In the genomic region with DNA sequence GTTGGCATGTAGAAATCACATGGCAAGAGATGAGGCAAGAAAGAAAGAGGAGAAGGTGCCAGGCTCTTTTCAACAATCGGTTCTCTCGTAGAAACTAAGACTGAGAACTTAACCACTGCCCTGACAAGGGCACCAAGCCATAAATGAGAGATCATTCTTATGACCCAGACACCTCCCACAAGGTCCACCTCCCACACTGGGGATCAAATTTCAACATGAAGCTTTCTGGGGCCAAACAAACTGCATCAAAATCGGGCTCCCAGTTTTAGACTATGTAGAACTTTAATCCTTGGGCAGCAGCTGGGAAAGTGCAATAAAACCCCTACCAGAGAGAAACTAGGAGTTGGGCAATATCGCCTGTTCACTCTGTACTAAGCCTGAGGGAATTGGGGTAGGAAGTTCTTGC, we compare ENCODE assay signal across 20 cellular contexts.
A peak's percentile ranks its signal among the peaks of the same experiment; 100 is the strongest.
DNase-seq lines count a peak whose midpoint lies in the region; ATAC-seq, FAIRE-seq and TF ChIP-seq lines count a peak whose summit lies in the region.
"Had no signal": no experiment of that assay in that cellular context is flagged by ENCODE, and none has a peak within 500 bp of the region (broad histone marks: within the 10 kb centered on the region; RNA-seq: fewer than 3 reads in every experiment).

No MANE protein-coding gene starts in this region.

- no peaks in the 10 kb centered on the region for H4K20me1 ChIP-seq in KMS-11 (ENCODE audit: insufficient read depth)
- H4K20me1 ChIP-seq: BLaER1 treated with 17β-estradiol and CSF1 and Interleukin-3, amounts not matched to agents 10 nM and 100 nM had no signal

- H3K4me1 ChIP-seq in KMS-11 (ENCODE audit: low read depth, poor library complexity, severe bottlenecking) (peaks cover 15% of the 10 kb centered on the region), SJCRH30 (peaks cover 7% of the 10 kb centered on the region; the same call in 1 of the 2 replicates), psoas muscle (peaks cover 48% of the 10 kb centered on the region)
- H3K4me1 ChIP-seq: BLaER1 treated with 17β-estradiol and CSF1 and Interleukin-3, amounts not matched to agents 10 nM and 100 nM; HAP-1 had no signal

- H3K36me3 ChIP-seq in KMS-11 (ENCODE audit: insufficient read depth): no peaks in the 10 kb centered on the region
- no peaks in the 10 kb centered on the region for H3K36me3 ChIP-seq in SJCRH30
- no peaks in the 10 kb centered on the region for H3K36me3 ChIP-seq in psoas muscle (ENCODE audit: insufficient read depth in 1 of 2, low read depth in 1 of 2)
- H3K36me3 ChIP-seq: BLaER1 treated with 17β-estradiol and CSF1 and Interleukin-3, amounts not matched to agents 10 nM and 100 nM; HAP-1 had no signal

- intact Hi-C loops in psoas muscle (cut with DNase I): no loop called here

- peak overlapping the region; percentile 3 for H3K27ac Mint-ChIP-seq in type B pancreatic cell
- no peak overlapping the region for H3K27ac Mint-ChIP-seq in natural killer cell treated with Interleukin-12 subunit alpha and Interleukin-12 subunit beta and Interleukin-15 and Interleukin-18, amount 100 ng/mL, for 72 hours
- H3K27ac Mint-ChIP-seq: B cell; CD8-positive, alpha-beta T cell; IgD-negative memory B cell had no signal

- no peak for TF ChIP-seq POLR2A in GM12892 (IDR thresholded peaks at IDR 0.05; ENCODE audit: low read depth, low read length)

- ATAC-seq in psoas muscle: peak; percentile 74 to 90 (median 82)
- ATAC-seq in natural killer cell treated with Interleukin-12 subunit alpha and Interleukin-12 subunit beta and Interleukin-15 and Interleukin-18, amount 100 ng/mL, for 72 hours: no peak
- ATAC-seq: CD8-positive, alpha-beta T cell; GM12878 had no signal

- TF ChIP-seq CTCF in KMS-11 (conservative IDR thresholded peaks at IDR 0.05; ENCODE audit: low read depth, low read length) (no peak), psoas muscle (IDR thresholded peaks at IDR 0.05) (no peak), type B pancreatic cell (conservative IDR thresholded peaks at IDR 0.05) (no peak)

- no peak for FAIRE-seq in GM12892 (lab: Jason Lieb, UNC)
- FAIRE-seq: GM12878, GM19239, H1, HTR-8/SVneo had no signal

- 0 out of 2 replicates have a peak overlapping the region, but pooled peaks have one; percentile 17 for H3K4me2 ChIP-seq in KMS-11
- H3K4me2 ChIP-seq: BLaER1 treated with 17β-estradiol and CSF1 and Interleukin-3, amounts not matched to agents 10 nM and 100 nM had no signal

- no peaks in the 10 kb centered on the region for H3K4me1 Mint-ChIP-seq in type B pancreatic cell (ENCODE audit: unreplicated experiment)
- H3K4me1 Mint-ChIP-seq in natural killer cell treated with Interleukin-12 subunit alpha and Interleukin-12 subunit beta and Interleukin-15 and Interleukin-18, amount 100 ng/mL, for 72 hours (ENCODE audit: low read depth in 2 of 2): no peaks in the 10 kb centered on the region
- H3K4me1 Mint-ChIP-seq: B cell, IgD-negative memory B cell had no signal

- peaks cover 7% of the 10 kb centered on the region; the same call in 1 of the 2 replicates for H3K9me3 ChIP-seq in SJCRH30 (replicated peaks)
- no peaks in the 10 kb centered on the region for H3K9me3 ChIP-seq in psoas muscle
- H3K9me3 ChIP-seq: HAP-1 had no signal

- no peaks in the 10 kb centered on the region for H3K27me3 Mint-ChIP-seq in type B pancreatic cell
- peaks cover 17 to 41% of the 10 kb centered on the region in 2 donors for H3K27me3 Mint-ChIP-seq in natural killer cell treated with Interleukin-12 subunit alpha and Interleukin-12 subunit beta and Interleukin-15 and Interleukin-18, amount 100 ng/mL, for 72 hours

- no peaks in the 10 kb centered on the region for H3K9me3 Mint-ChIP-seq in type B pancreatic cell
- H3K9me3 Mint-ChIP-seq in natural killer cell treated with Interleukin-12 subunit alpha and Interleukin-12 subunit beta and Interleukin-15 and Interleukin-18, amount 100 ng/mL, for 72 hours: no peaks in the 10 kb centered on the region
- H3K9me3 Mint-ChIP-seq: CD8-positive, alpha-beta T cell had no signal

- DNase-seq in SJCRH30 (peak; percentile 33 to 65), psoas muscle (no peak), type B pancreatic cell (ENCODE audit: extremely low spot score, unreplicated experiment) (no peak), GM12892 (ENCODE audit: insufficient read length) (no peak), iPS-NIHi11 (ENCODE audit: low spot score) (no peak)
- no peak for DNase-seq in natural killer cell treated with Interleukin-12 subunit alpha and Interleukin-12 subunit beta and Interleukin-15 and Interleukin-18, amount 100 ng/mL, for 72 hours (ENCODE audit: low spot score)
- DNase-seq: Calu3; CD8-positive, alpha-beta T cell; DMS53; DND-41; EL had no signal

- H3K27me3 ChIP-seq in KMS-11 (ENCODE audit: insufficient read depth, low read depth) (no peaks in the 10 kb centered on the region), SJCRH30 (no peaks in the 10 kb centered on the region), psoas muscle (ENCODE audit: insufficient read depth in 3 of 3, low read length in 2 of 3) (no peaks in the 10 kb centered on the region)
- H3K27me3 ChIP-seq: BLaER1 treated with 17β-estradiol and CSF1 and Interleukin-3, amounts not matched to agents 10 nM and 100 nM had no signal

- H2AFZ ChIP-seq in KMS-11 (ENCODE audit: low read depth): no peak overlapping the region

- H3K4me3 ChIP-seq in KMS-11 (IDR thresholded peaks at IDR 0.05; ENCODE audit: insufficient read depth, low read depth, low read length) (no peak overlapping the region), SJCRH30 (no peak overlapping the region), psoas muscle (no peak overlapping the region)
- H3K4me3 ChIP-seq: BLaER1 treated with 17β-estradiol and CSF1 and Interleukin-3, amounts not matched to agents 10 nM and 100 nM; GM12878; HAP-1 had no signal

- H3K4me3 Mint-ChIP-seq in type B pancreatic cell: no peak overlapping the region
- no peak overlapping the region for H3K4me3 Mint-ChIP-seq in natural killer cell treated with Interleukin-12 subunit alpha and Interleukin-12 subunit beta and Interleukin-15 and Interleukin-18, amount 100 ng/mL, for 72 hours
- H3K4me3 Mint-ChIP-seq: B cell; CD8-positive, alpha-beta T cell; IgD-negative memory B cell had no signal

- H3K27ac ChIP-seq in KMS-11: no peak overlapping the region
- H3K27ac ChIP-seq in SJCRH30: no peak overlapping the region
- peak overlapping the region; percentile 75 for H3K27ac ChIP-seq in psoas muscle
- H3K27ac ChIP-seq: BLaER1 treated with 17β-estradiol and CSF1 and Interleukin-3, amounts not matched to agents 10 nM and 100 nM had no signal

- 32 to 37% (median 33%) methylated on average over 4 of the region's 4 CpGs for WGBS in psoas muscle, 3 donors

- H3K36me3 Mint-ChIP-seq in type B pancreatic cell: peaks cover 4% of the 10 kb centered on the region
- H3K36me3 Mint-ChIP-seq in natural killer cell treated with Interleukin-12 subunit alpha and Interleukin-12 subunit beta and Interleukin-15 and Interleukin-18, amount 100 ng/mL, for 72 hours: no peaks in the 10 kb centered on the region
- H3K36me3 Mint-ChIP-seq: CD8-positive, alpha-beta T cell; IgD-negative memory B cell had no signal

- no peak overlapping the region for H3K9ac ChIP-seq in KMS-11
- H3K9ac ChIP-seq: BLaER1 treated with 17β-estradiol and CSF1 and Interleukin-3, amounts not matched to agents 10 nM and 100 nM had no signal

- no peaks in the 10 kb centered on the region for H3K79me2 ChIP-seq in KMS-11 (ENCODE audit: insufficient read depth, low read depth)

Comparison
In these comparisons a context has a peak if more than half of its experiments do, and no peak if none do; other contexts are left out.
1. DNase-seq: peak in SJCRH30 (2 of 2); none in psoas muscle (0 of 2), type B pancreatic cell (single experiment), natural killer cell treated with Interleukin-12 subunit alpha and Interleukin-12 subunit beta and Interleukin-15 and Interleukin-18, amount 100 ng/mL, for 72 hours (single experiment), GM12892 (single experiment) and iPS-NIHi11 (single experiment).
2. ATAC-seq: peak in psoas muscle (4 of 4); none in natural killer cell treated with Interleukin-12 subunit alpha and Interleukin-12 subunit beta and Interleukin-15 and Interleukin-18, amount 100 ng/mL, for 72 hours (0 of 2).